In the genomic region with DNA sequence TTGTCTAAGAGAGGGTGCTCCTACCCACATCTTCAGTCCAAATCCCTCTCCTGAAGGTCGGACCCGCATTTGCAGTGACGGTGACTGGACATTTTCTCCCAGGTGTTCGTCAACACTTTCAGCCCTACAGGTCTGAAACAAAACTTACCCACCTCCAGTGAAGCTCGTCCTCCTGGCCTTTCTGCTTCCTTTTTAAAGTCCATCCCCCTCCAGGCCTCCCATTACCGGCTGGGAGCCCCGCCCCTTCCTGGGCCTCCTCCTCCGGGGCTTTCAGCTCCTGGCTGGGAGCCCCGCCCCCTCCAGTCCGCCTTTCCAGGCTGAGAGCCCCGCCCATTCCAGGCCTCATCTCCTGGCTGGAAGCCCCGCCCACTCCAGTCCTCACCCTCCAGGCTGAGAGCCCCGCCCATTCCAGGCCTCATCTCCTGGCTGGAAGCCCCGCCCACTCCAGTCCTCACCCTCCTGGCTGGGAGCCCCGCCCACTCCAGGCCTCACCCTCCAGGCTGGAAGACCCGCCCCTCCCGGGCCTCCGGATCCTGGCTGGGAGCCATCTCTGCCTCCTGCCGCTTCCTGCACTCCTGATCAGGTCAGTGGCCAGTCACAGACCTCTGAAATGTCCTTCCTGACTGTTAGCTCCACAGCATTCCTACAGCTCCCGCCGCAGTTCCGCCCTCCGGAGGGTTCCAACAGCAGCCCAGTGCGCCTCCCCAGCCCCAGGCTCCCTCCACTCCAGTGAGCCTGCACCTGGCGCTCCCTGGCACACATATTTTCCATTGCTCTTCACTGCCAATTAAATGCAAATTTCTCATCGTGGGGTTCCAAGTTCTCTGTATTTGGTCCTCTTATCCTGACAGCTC, we compare ENCODE assay signal across 1 cellular context.
TF ChIP-seq lines count a peak whose summit lies in the region.

No MANE protein-coding gene starts in this region.

TF ChIP-seq in K562, 482 proteins besides CTCF, POLR2A, EP300 and RAD21 (continued from another document):
- TF ChIP-seq ETV6 (IDR thresholded peaks at IDR 0.05; ENCODE audit: borderline replicate concordance in 1 of 2, low read depth in 2 of 2, low read length in 1 of 2) (no peak), ETV6 (CRISPR knock-in tag; IDR thresholded peaks at IDR 0.05; ENCODE audit: borderline replicate concordance) (no peak), FUS (optimal IDR thresholded peaks at IDR 0.05; ENCODE audit: low read depth, low read length) (no peak), TEAD1 (CRISPR knock-in tag; IDR thresholded peaks at IDR 0.05) (peak in 1 of 2 experiments; percentile 85; a peak in 2 of 4 replicates), SAFB (IDR thresholded peaks at IDR 0.05; ENCODE audit: borderline replicate concordance, low read depth, low read length) (no peak), KDM4B (IDR thresholded peaks at IDR 0.05; ENCODE audit: borderline replicate concordance in 2 of 2, low read depth in 1 of 2) (no peak), RBM22 (IDR thresholded peaks at IDR 0.05; ENCODE audit: low read depth, low read length, poor library complexity, severe bottlenecking) (no peak), ZNF644 (tag; IDR thresholded peaks at IDR 0.05; ENCODE audit: low read depth) (no peak), MAZ (CRISPR knock-in tag; conservative IDR thresholded peaks at IDR 0.05 in 1 of 2, IDR thresholded peaks at IDR 0.05 in 1 of 2) (peak in 1 of 2 experiments; percentile 89; a peak in 3 of 4 replicates), PML (IDR thresholded peaks at IDR 0.05; ENCODE audit: low read length) (peak; percentile 65; the same call in 1 of the 2 replicates), FOXK1 (CRISPR knock-in tag; IDR thresholded peaks at IDR 0.05; ENCODE audit: borderline replicate concordance) (no peak), ZFP1 (CRISPR knock-in tag; IDR thresholded peaks at IDR 0.05) (no peak), ZNF551 (CRISPR knock-in tag; IDR thresholded peaks at IDR 0.05) (no peak), CBX1 (IDR thresholded peaks at IDR 0.05; ENCODE audit: low read depth) (no peak), SPI1 (IDR thresholded peaks at IDR 0.05; ENCODE audit: borderline replicate concordance, low read depth, low read length) (peak; percentile 46; the same call in 1 of the 2 replicates), XRCC4 (IDR thresholded peaks at IDR 0.05; ENCODE audit: extremely low read depth, insufficient read depth, insufficient read length) (no peak), HDAC8 (tag; IDR thresholded peaks at IDR 0.05) (peak; percentile 46; the same call in 1 of the 2 replicates), MEIS2 (IDR thresholded peaks at IDR 0.05; ENCODE audit: partially characterized antibody) (no peak), BRF1 (IDR thresholded peaks at IDR 0.05; ENCODE audit: borderline replicate concordance, extremely low read depth, insufficient read length) (no peak), KAT7 (CRISPR knock-in tag; IDR thresholded peaks at IDR 0.05; ENCODE audit: borderline replicate concordance) (no peak), TAF7 (tag; IDR thresholded peaks at IDR 0.05) (peak; percentile 72; the same call in 1 of the 2 replicates), TBL1XR1 (IDR thresholded peaks at IDR 0.05; ENCODE audit: low read length in 2 of 2) (no peak), ZNF140 (CRISPR knock-in tag; IDR thresholded peaks at IDR 0.05) (no peak), ZNF668 (CRISPR knock-in tag; IDR thresholded peaks at IDR 0.05) (no peak), SOX6 (IDR thresholded peaks at IDR 0.05) (peak; percentile 28; the same call in 1 of the 2 replicates), KHSRP (IDR thresholded peaks at IDR 0.05) (no peak), L3MBTL2 (IDR thresholded peaks at IDR 0.05) (peak; percentile 25; the same call in 1 of the 2 replicates), TAF1 (IDR thresholded peaks at IDR 0.05; ENCODE audit: control insufficient read depth, extremely low read depth, insufficient read depth, low read length, severe bottlenecking) (peak; percentile 84), KDM5B (IDR thresholded peaks at IDR 0.05; ENCODE audit: insufficient replicate concordance, low read depth, low read length) (peak; percentile 78), STAT5B (CRISPR knock-in tag; IDR thresholded peaks at IDR 0.05) (no peak)
- TF ChIP-seq, protein P1, sequence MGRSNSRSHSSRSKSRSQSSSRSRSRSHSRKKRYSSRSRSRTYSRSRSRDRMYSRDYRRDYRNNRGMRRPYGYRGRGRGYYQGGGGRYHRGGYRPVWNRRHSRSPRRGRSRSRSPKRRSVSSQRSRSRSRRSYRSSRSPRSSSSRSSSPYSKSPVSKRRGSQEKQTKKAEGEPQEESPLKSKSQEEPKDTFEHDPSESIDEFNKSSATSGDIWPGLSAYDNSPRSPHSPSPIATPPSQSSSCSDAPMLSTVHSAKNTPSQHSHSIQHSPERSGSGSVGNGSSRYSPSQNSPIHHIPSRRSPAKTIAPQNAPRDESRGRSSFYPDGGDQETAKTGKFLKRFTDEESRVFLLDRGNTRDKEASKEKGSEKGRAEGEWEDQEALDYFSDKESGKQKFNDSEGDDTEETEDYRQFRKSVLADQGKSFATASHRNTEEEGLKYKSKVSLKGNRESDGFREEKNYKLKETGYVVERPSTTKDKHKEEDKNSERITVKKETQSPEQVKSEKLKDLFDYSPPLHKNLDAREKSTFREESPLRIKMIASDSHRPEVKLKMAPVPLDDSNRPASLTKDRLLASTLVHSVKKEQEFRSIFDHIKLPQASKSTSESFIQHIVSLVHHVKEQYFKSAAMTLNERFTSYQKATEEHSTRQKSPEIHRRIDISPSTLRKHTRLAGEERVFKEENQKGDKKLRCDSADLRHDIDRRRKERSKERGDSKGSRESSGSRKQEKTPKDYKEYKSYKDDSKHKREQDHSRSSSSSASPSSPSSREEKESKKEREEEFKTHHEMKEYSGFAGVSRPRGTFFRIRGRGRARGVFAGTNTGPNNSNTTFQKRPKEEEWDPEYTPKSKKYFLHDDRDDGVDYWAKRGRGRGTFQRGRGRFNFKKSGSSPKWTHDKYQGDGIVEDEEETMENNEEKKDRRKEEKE (IDR thresholded peaks at IDR 0.05; ENCODE audit: borderline replicate concordance in 1 of 2, control insufficient read depth in 1 of 2, low read depth in 2 of 2, low read length in 1 of 2), result no peak
- TF ChIP-seq, protein P2, sequence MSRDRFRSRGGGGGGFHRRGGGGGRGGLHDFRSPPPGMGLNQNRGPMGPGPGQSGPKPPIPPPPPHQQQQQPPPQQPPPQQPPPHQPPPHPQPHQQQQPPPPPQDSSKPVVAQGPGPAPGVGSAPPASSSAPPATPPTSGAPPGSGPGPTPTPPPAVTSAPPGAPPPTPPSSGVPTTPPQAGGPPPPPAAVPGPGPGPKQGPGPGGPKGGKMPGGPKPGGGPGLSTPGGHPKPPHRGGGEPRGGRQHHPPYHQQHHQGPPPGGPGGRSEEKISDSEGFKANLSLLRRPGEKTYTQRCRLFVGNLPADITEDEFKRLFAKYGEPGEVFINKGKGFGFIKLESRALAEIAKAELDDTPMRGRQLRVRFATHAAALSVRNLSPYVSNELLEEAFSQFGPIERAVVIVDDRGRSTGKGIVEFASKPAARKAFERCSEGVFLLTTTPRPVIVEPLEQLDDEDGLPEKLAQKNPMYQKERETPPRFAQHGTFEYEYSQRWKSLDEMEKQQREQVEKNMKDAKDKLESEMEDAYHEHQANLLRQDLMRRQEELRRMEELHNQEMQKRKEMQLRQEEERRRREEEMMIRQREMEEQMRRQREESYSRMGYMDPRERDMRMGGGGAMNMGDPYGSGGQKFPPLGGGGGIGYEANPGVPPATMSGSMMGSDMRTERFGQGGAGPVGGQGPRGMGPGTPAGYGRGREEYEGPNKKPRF (IDR thresholded peaks at IDR 0.05; ENCODE audit: low read depth, low read length), result no peak
- TF ChIP-seq, protein P3, sequence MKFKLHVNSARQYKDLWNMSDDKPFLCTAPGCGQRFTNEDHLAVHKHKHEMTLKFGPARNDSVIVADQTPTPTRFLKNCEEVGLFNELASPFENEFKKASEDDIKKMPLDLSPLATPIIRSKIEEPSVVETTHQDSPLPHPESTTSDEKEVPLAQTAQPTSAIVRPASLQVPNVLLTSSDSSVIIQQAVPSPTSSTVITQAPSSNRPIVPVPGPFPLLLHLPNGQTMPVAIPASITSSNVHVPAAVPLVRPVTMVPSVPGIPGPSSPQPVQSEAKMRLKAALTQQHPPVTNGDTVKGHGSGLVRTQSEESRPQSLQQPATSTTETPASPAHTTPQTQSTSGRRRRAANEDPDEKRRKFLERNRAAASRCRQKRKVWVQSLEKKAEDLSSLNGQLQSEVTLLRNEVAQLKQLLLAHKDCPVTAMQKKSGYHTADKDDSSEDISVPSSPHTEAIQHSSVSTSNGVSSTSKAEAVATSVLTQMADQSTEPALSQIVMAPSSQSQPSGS (CRISPR knock-in tag; IDR thresholded peaks at IDR 0.05), result no peak
- TF ChIP-seq, protein P4, sequence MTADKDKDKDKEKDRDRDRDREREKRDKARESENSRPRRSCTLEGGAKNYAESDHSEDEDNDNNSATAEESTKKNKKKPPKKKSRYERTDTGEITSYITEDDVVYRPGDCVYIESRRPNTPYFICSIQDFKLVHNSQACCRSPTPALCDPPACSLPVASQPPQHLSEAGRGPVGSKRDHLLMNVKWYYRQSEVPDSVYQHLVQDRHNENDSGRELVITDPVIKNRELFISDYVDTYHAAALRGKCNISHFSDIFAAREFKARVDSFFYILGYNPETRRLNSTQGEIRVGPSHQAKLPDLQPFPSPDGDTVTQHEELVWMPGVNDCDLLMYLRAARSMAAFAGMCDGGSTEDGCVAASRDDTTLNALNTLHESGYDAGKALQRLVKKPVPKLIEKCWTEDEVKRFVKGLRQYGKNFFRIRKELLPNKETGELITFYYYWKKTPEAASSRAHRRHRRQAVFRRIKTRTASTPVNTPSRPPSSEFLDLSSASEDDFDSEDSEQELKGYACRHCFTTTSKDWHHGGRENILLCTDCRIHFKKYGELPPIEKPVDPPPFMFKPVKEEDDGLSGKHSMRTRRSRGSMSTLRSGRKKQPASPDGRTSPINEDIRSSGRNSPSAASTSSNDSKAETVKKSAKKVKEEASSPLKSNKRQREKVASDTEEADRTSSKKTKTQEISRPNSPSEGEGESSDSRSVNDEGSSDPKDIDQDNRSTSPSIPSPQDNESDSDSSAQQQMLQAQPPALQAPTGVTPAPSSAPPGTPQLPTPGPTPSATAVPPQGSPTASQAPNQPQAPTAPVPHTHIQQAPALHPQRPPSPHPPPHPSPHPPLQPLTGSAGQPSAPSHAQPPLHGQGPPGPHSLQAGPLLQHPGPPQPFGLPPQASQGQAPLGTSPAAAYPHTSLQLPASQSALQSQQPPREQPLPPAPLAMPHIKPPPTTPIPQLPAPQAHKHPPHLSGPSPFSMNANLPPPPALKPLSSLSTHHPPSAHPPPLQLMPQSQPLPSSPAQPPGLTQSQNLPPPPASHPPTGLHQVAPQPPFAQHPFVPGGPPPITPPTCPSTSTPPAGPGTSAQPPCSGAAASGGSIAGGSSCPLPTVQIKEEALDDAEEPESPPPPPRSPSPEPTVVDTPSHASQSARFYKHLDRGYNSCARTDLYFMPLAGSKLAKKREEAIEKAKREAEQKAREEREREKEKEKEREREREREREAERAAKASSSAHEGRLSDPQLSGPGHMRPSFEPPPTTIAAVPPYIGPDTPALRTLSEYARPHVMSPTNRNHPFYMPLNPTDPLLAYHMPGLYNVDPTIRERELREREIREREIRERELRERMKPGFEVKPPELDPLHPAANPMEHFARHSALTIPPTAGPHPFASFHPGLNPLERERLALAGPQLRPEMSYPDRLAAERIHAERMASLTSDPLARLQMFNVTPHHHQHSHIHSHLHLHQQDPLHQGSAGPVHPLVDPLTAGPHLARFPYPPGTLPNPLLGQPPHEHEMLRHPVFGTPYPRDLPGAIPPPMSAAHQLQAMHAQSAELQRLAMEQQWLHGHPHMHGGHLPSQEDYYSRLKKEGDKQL (CRISPR knock-in tag; IDR thresholded peaks at IDR 0.05; ENCODE audit: borderline replicate concordance), result no peak
- TF ChIP-seq, protein P5, sequence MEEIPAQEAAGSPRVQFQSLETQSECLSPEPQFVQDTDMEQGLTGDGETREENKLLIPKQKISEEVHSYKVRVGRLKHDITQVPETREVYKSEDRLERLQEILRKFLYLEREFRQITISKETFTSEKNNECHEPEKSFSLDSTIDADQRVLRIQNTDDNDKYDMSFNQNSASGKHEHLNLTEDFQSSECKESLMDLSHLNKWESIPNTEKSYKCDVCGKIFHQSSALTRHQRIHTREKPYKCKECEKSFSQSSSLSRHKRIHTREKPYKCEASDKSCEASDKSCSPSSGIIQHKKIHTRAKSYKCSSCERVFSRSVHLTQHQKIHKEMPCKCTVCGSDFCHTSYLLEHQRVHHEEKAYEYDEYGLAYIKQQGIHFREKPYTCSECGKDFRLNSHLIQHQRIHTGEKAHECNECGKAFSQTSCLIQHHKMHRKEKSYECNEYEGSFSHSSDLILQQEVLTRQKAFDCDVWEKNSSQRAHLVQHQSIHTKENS (CRISPR knock-in tag; IDR thresholded peaks at IDR 0.05), result no peak
- TF ChIP-seq, protein P6, sequence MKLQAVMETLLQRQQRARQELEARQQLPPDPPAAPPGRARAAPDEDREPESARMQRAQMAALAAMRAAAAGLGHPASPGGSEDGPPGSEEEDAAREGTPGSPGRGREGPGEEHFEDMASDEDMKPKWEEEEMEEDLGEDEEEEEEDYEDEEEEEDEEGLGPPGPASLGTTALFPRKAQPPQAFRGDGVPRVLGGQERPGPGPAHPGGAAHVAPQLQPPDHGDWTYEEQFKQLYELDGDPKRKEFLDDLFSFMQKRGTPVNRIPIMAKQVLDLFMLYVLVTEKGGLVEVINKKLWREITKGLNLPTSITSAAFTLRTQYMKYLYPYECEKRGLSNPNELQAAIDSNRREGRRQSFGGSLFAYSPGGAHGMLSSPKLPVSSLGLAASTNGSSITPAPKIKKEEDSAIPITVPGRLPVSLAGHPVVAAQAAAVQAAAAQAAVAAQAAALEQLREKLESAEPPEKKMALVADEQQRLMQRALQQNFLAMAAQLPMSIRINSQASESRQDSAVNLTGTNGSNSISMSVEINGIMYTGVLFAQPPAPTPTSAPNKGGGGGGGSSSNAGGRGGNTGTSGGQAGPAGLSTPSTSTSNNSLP (IDR thresholded peaks at IDR 0.05; ENCODE audit: borderline replicate concordance, low read depth, low read length), result no peak
- TF ChIP-seq, protein P7, sequence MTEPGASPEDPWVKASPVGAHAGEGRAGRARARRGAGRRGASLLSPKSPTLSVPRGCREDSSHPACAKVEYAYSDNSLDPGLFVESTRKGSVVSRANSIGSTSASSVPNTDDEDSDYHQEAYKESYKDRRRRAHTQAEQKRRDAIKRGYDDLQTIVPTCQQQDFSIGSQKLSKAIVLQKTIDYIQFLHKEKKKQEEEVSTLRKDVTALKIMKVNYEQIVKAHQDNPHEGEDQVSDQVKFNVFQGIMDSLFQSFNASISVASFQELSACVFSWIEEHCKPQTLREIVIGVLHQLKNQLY (CRISPR knock-in tag; conservative IDR thresholded peaks at IDR 0.05), result no peak
- TF ChIP-seq, protein P8, sequence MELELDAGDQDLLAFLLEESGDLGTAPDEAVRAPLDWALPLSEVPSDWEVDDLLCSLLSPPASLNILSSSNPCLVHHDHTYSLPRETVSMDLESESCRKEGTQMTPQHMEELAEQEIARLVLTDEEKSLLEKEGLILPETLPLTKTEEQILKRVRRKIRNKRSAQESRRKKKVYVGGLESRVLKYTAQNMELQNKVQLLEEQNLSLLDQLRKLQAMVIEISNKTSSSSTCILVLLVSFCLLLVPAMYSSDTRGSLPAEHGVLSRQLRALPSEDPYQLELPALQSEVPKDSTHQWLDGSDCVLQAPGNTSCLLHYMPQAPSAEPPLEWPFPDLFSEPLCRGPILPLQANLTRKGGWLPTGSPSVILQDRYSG (tag; conservative IDR thresholded peaks at IDR 0.05; ENCODE audit: low read depth), result no peak
